In the genomic region with DNA sequence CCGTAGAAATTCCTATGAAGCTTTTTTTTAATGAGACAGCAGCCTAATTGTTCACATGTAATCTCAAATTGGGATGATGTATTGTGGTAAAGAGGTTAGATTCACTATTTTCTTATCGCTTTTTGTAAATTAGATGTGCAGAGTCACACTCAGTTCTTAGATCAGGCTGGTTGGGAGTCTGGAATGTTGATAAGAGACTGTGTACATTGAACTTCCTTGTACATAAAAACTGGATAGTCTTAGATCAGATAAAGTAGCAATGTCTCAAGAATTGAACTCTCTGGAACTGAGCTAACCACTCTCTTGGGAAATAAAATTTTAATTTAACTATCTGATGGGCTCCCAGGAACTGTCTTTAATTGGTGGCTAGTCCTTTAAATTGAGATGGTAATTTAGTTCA, we compare ENCODE assay signal across 21 cellular contexts.
"Had no signal": no experiment of that assay in that cellular context is flagged by ENCODE, and none has a peak within 500 bp of the region (broad histone marks: within the 10 kb centered on the region; RNA-seq: fewer than 3 reads in every experiment).

No MANE protein-coding gene starts in this region.

- H3K4me1 ChIP-seq: heart left ventricle, spleen, testis, vagina had no signal

- H3K9me3 ChIP-seq: testis, vagina had no signal

- H3K27me3 ChIP-seq: heart left ventricle, spleen, testis, vagina had no signal

- H3K36me3 ChIP-seq: heart left ventricle, spleen, vagina had no signal

- H3K27ac ChIP-seq: coronary artery, spleen, testis, vagina had no signal

- FAIRE-seq: bronchial epithelial cell had no signal

- DNase-seq: activated CD4-positive, alpha-beta memory T cell treated with anti-CD3 and anti-CD28 coated beads, Interleukin-2, amount 10 ng/mL, durations not matched to agents 7 days and 5 days; activated CD4-positive, alpha-beta T cell treated with anti-CD3 and anti-CD28 coated beads for 48 hours; activated effector memory CD4-positive, alpha-beta T cell treated with Interleukin-2 at 50 U/mL for 16 hours; activated naive CD4-positive, alpha-beta T cell treated with anti-CD3 and anti-CD28 coated beads for 36 hours; activated naive CD8-positive, alpha-beta T cell treated with anti-CD3 and anti-CD28 coated beads, Interleukin-2, amount 10 ng/mL, durations not matched to agents 7 days and 5 days; activated T-cell treated with anti-CD3 and anti-CD28 coated beads, Interleukin-2, amount 50 U/mL, for 72 hours; amygdala; heart left ventricle; islet precursor cell; left cardiac atrium; mesenchymal stem cell; naive B cell; nucleus accumbens; spleen; stimulated activated CD4-positive, alpha-beta T cell treated with anti-CD3 and anti-CD28 coated beads, Interleukin-4, amount 100 ng/mL, for 1 hour; stimulated activated naive CD4-positive, alpha-beta T cell; T-helper 9 cell; testis had no signal

- H3K4me3 ChIP-seq: coronary artery, heart left ventricle, spleen, testis, vagina had no signal

- ATAC-seq: activated T-cell treated with anti-CD3 and anti-CD28 coated beads, Interleukin-2, amount 50 U/mL, for 72 hours; heart left ventricle; left cardiac atrium had no signal
